ENCODE assay signal across 8 cellular contexts in the genomic region with DNA sequence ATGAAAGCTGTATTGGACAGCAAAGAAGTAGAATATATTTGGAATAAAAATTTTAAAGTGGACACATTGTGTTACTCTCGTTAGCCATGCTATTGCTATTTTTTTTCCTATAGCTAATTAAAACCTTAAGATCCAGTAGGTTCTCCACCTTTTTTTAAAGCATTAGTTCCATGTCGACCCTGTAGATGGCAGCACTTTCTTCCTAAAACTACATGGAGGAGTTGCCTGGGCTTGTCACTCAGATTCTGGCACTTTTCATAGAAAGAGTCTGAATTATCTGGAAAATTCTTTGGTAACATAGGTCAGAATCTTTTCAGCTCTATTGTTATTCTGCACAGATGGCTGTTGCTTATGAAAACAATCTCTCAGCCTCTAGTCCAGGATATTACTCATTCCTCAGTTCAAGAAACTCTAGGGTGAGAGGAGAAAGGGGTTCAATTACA. TPM values are rescaled to one million over a fixed set of nuclear protein-coding genes. Genes with fewer than 3 reads are reported as not detected.
DNase-seq lines count a peak whose midpoint lies in the region; ATAC-seq, FAIRE-seq and TF ChIP-seq lines count a peak whose summit lies in the region.

No MANE protein-coding gene starts in this region.

- TF ChIP-seq POLR2A in ovary (IDR thresholded peaks at IDR 0.05), result no peak

- peaks cover 12% of the 10 kb centered on the region for H3K4me1 Mint-ChIP-seq in activated CD4-positive, alpha-beta memory T cell treated with anti-CD3 and anti-CD28 coated beads for 36 hours (ENCODE audit: low read depth)

- peak; percentile 82 for FAIRE-seq in frontal cortex (lab: Jason Lieb, UNC)

- H3K4me3 ChIP-seq in ovary, result no peak overlapping the region

- ATAC-seq in GM19043 (IDR thresholded peaks at IDR 0.05; ENCODE audit: low read depth, unreplicated experiment) (peak; percentile 60), HG03342 (IDR thresholded peaks at IDR 0.05; ENCODE audit: unreplicated experiment) (peak; percentile 76), GM21360 (IDR thresholded peaks at IDR 0.05; ENCODE audit: unreplicated experiment) (no peak)

- H3K27ac ChIP-seq in ovary, result no peak overlapping the region

- H3K27me3 ChIP-seq in ovary, result no peaks in the 10 kb centered on the region

- no peak overlapping the region for H3K27ac Mint-ChIP-seq in activated CD4-positive, alpha-beta memory T cell treated with anti-CD3 and anti-CD28 coated beads for 36 hours

- 0 to 2% (median 2%) methylated on average over 2 of the region's 2 CpGs for WGBS in ovary, 3 donors

- no peaks in the 10 kb centered on the region for H3K36me3 Mint-ChIP-seq in activated CD4-positive, alpha-beta memory T cell treated with anti-CD3 and anti-CD28 coated beads for 36 hours

- no peaks in the 10 kb centered on the region for H3K9me3 ChIP-seq in ovary

- H3K9me3 Mint-ChIP-seq in activated CD4-positive, alpha-beta memory T cell treated with anti-CD3 and anti-CD28 coated beads for 36 hours, result no peaks in the 10 kb centered on the region

- peaks cover 1% of the 10 kb centered on the region for H3K4me1 ChIP-seq in ovary (ENCODE audit: insufficient read depth)

- peak; percentile 71 for TF ChIP-seq CTCF in ovary (IDR thresholded peaks at IDR 0.05)

- intact Hi-C loops in activated CD4-positive, alpha-beta memory T cell treated with anti-CD3 and anti-CD28 coated beads for 36 hours (cut with micrococcal nuclease), result loop anchor here (1.0 to 10.0 kb wide), 4 partner anchors 75 to 589 kb away; no protein-coding TSS in a partner anchor
- intact Hi-C loops in ovary (cut with DNase I), result loop anchor here in 2 of 4 donors (10.0 kb wide), 2 partner anchors 359 to 499 kb away; no protein-coding TSS in a partner anchor

- DNase-seq in COLO829 (ENCODE audit: low spot score) (peak; percentile 70), NCI-H345 treated with DMSO at 0.1 percent for 48 hours (lab: John Stamatoyannopoulos, UW; ENCODE audit: unreplicated experiment) (peak; percentile 10), frontal cortex (ENCODE audit: low spot score in 2 of 2) (peak; percentile 24 to 55), ovary (peak in 3 of 5 donors; percentile 23 to 69 (median 48))
- DNase-seq in activated CD4-positive, alpha-beta memory T cell treated with anti-CD3 and anti-CD28 coated beads for 36 hours, result peak; percentile 30

- no peak for TF ChIP-seq EP300 in ovary (IDR thresholded peaks at IDR 0.05)

- CTCF ChIA-PET in activated CD4-positive, alpha-beta memory T cell treated with anti-CD3 and anti-CD28 coated beads for 36 hours (lab: Charles Lee), result interaction anchor here (0.8 to 3.6 kb wide), 18 partner anchors 8 to 573 kb away, joined by 3 to 36 read pairs (median 5); no protein-coding TSS in a partner anchor

- H3K4me3 Mint-ChIP-seq in activated CD4-positive, alpha-beta memory T cell treated with anti-CD3 and anti-CD28 coated beads for 36 hours, result no peak overlapping the region

- POLR2A ChIA-PET in activated CD4-positive, alpha-beta memory T cell treated with anti-CD3 and anti-CD28 coated beads for 36 hours (lab: Charles Lee), result interaction anchor here (0.5 kb wide), 1 partner anchor 444 kb away, joined by 3 read pairs; no protein-coding TSS in a partner anchor

- H3K27me3 Mint-ChIP-seq in activated CD4-positive, alpha-beta memory T cell treated with anti-CD3 and anti-CD28 coated beads for 36 hours, result peaks cover 1% of the 10 kb centered on the region

- no peaks in the 10 kb centered on the region for H3K36me3 ChIP-seq in ovary

RNA-seq across cellular contexts. Expression of a gene that starts 42.0 kb away (rescaled TPM):
- total RNA-seq in activated CD4-positive, alpha-beta memory T cell treated with anti-CD3 and anti-CD28 coated beads for 36 hours, result under 1 TPM in 1 of 2 experiments, not detected in 1; 0.10 TPM
- total RNA-seq in frontal cortex (under 0.01 TPM), ovary (10 to 100 TPM; 13.4 to 44.5 (median 24.1) TPM)
- 10 to 100 TPM in 1 of 2 donors, 1 to 10 TPM in 1; 6.6 to 15.1 TPM for polyA plus RNA-seq in ovary

Comparison
In these comparisons a context has a peak if more than half of its experiments do, and no peak if none do; other contexts are left out.
1. DNase-seq: peak in every context shown above with its lines; median percentile 70 in COLO829; 48 in ovary; 40 in frontal cortex; 30 in activated CD4-positive, alpha-beta memory T cell treated with anti-CD3 and anti-CD28 coated beads for 36 hours; 10 in NCI-H345 treated with DMSO at 0.1 percent for 48 hours.
2. RNA of a gene that starts 42.0 kb away (total RNA-seq): 13.4 to 44.5 TPM in ovary; 0.10 TPM in activated CD4-positive, alpha-beta memory T cell treated with anti-CD3 and anti-CD28 coated beads for 36 hours and under 0.01 TPM in frontal cortex (single experiment); every median in the first group is over 10 times any median in the second.